14 cellular contexts compared by ENCODE assay signal in the genomic region with DNA sequence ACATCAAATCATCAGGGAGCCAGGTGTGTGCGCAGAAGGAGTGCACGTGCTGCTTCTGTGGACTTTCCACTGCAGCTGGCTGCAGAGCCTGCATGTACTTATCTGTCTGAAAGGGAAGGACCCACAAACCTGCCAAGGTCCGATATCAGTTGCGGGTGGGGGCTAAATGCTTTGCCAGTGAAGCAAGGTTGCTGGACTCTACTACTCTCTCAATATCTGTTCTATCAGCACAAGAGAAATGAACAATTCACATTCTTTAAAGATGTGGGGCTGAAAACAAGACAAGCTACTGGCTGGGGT.
DNase-seq lines count a peak whose midpoint lies in the region; ATAC-seq and TF ChIP-seq lines count a peak whose summit lies in the region.
"Had no signal": no experiment of that assay in that cellular context is flagged by ENCODE, and none has a peak within 500 bp of the region (broad histone marks: within the 10 kb centered on the region; RNA-seq: fewer than 3 reads in every experiment).

No MANE protein-coding gene starts in this region.

- H3K4me3 ChIP-seq in adipocyte (ENCODE audit: low read length): no peak overlapping the region
- no peak overlapping the region for H3K4me3 ChIP-seq in right cardiac atrium (ENCODE audit: low read length)
- H3K4me3 ChIP-seq in smooth muscle cell: no peak overlapping the region
- H3K4me3 ChIP-seq: BLaER1 had no signal

- WGBS in right cardiac atrium: 49% methylated on average over 4 of the region's 4 CpGs
- WGBS in smooth muscle cell (ENCODE audit: low lambda C conversion rate): 95% methylated on average over 4 of the region's 4 CpGs

- H3K9me3 ChIP-seq in adipocyte (ENCODE audit: control insufficient read depth, low read length) (no peaks in the 10 kb centered on the region), right cardiac atrium (ENCODE audit: control insufficient read depth, low read length) (no peaks in the 10 kb centered on the region), smooth muscle cell (replicated peaks; ENCODE audit: low read depth) (no peaks in the 10 kb centered on the region)

- intact Hi-C loops in right cardiac atrium (cut with DNase I): no loop called here

- H3K9ac ChIP-seq in adipocyte (ENCODE audit: low read length): peak overlapping the region; percentile 28
- no peak overlapping the region for H3K9ac ChIP-seq in smooth muscle cell (ENCODE audit: low read depth)
- H3K9ac ChIP-seq: BLaER1 had no signal

- peak; percentile 43 to 56 for ATAC-seq in right cardiac atrium
- no peak for ATAC-seq in GM18858 (IDR thresholded peaks at IDR 0.05; ENCODE audit: unreplicated experiment)

- H3K36me3 ChIP-seq in adipocyte (ENCODE audit: control insufficient read depth, insufficient read depth, low read length, severe bottlenecking) (no peaks in the 10 kb centered on the region), smooth muscle cell (ENCODE audit: low read depth) (no peaks in the 10 kb centered on the region)
- H3K36me3 ChIP-seq: BLaER1 had no signal

- no peak overlapping the region for H3K27ac ChIP-seq in right cardiac atrium (ENCODE audit: low read length)
- peak overlapping the region; percentile 66 for H3K27ac ChIP-seq in smooth muscle cell (ENCODE audit: low read depth)
- H3K27ac ChIP-seq: BLaER1, RWPE1 had no signal

- H3K4me2 ChIP-seq in smooth muscle cell: peak overlapping the region; percentile 40
- H3K4me2 ChIP-seq: BLaER1 had no signal

- peaks cover 5% of the 10 kb centered on the region for H3F3A ChIP-seq in smooth muscle cell (ENCODE audit: low read depth)

- H2AFZ ChIP-seq in smooth muscle cell (ENCODE audit: low read depth): peak overlapping the region; percentile 38

- no peaks in the 10 kb centered on the region for H4K20me1 ChIP-seq in smooth muscle cell (ENCODE audit: low read depth)
- H4K20me1 ChIP-seq: BLaER1 had no signal

- in situ Hi-C loops in G401 (cut with HindIII; ENCODE audit: low sequenced_read_pairs): no loop called here

- H3K4me1 ChIP-seq in adipocyte (ENCODE audit: control insufficient read depth, insufficient read depth, low read length): peaks cover 30% of the 10 kb centered on the region
- H3K4me1 ChIP-seq in right cardiac atrium (ENCODE audit: control insufficient read depth, insufficient read depth, low read length): peaks cover 5% of the 10 kb centered on the region
- no peaks in the 10 kb centered on the region for H3K4me1 ChIP-seq in smooth muscle cell (ENCODE audit: low read depth)
- H3K4me1 ChIP-seq: BLaER1 had no signal

- TF ChIP-seq CTCF in smooth muscle cell (IDR thresholded peaks at IDR 0.05; ENCODE audit: borderline replicate concordance, insufficient read depth, poor library complexity, severe bottlenecking): no peak

- H3K79me2 ChIP-seq in smooth muscle cell (ENCODE audit: low read depth): no peaks in the 10 kb centered on the region

- DNase-seq in NCI-H774 (lab: John Stamatoyannopoulos, UW) (peak; percentile 18), adipocyte (ENCODE audit: low read depth) (no peak), right cardiac atrium (peak in 1 of 3 donors; percentile 58), smooth muscle cell (lab: John Stamatoyannopoulos, UW; ENCODE audit: unreplicated experiment) (no peak), inferior parietal cortex (ENCODE audit: extremely low spot score) (no peak), G401 (ENCODE audit: low spot score) (no peak)
- DNase-seq: CD8-positive, alpha-beta memory T cell; GOT3; MV-4-11; NCI-H1694; NCI-H82 had no signal

- H3K27me3 ChIP-seq in adipocyte (replicated peaks; ENCODE audit: control insufficient read depth, insufficient read depth, low read length): no peaks in the 10 kb centered on the region
- H3K27me3 ChIP-seq in right cardiac atrium (ENCODE audit: control insufficient read depth, insufficient read depth): no peaks in the 10 kb centered on the region
- H3K27me3 ChIP-seq in smooth muscle cell (ENCODE audit: low read depth): no peaks in the 10 kb centered on the region
- H3K27me3 ChIP-seq: BLaER1 had no signal
